8 cellular contexts compared by ENCODE assay signal in the genomic region with DNA sequence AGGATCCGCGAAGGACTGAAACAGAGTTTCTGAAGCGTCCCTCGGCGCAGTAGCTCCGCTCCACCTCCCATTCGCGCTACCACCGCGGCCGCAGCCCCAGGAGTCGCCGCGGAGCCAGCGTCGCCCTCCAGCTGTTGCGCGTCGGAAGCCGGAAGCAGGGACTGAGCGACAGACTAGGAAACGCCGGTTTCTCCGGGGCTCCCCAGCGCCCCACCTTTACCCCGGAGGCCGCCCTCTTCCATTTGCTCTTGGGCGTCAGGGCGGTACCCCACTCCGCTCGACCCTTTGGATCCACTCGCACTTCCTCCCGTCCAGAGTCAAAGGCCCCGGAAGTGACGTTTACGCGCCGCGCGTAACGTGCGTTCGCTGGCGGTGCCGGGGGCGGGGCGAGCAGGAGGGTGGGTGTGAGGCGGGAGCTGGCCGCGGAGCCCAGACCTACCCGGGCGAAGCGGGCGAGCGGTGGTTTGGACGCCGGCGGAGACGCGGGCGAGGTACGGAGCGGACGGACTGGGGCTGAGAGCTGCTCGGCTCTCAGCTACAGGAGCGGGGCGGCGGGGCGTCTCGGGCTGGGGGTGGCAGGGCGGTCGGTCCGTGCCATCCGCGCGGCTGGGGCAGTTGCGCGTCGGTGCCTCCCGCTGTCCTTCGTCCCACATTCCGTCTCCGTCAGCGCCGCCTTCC. TPM values are rescaled to one million over a fixed set of nuclear protein-coding genes. Genes with fewer than 3 reads are reported as not detected.
A peak's percentile ranks its signal among the peaks of the same experiment; 100 is the strongest.
DNase-seq lines count a peak whose midpoint lies in the region; ATAC-seq and TF ChIP-seq lines count a peak whose summit lies in the region.

A gene (plus strand): TSS at position 432 of the 678 bp plus-strand sequence. CDS start 31,167 bp downstream, outside the sequence.

- peaks cover 52% of the 10 kb centered on the region for H3K79me2 ChIP-seq in Loucy (ENCODE audit: insufficient read depth, low read length)

- H3K27ac Mint-ChIP-seq in activated T-helper 2 cell treated with anti-CD3 and anti-CD28 coated beads, Interferon-gamma antibody, Interleukin-2, Interleukin-4, amounts not matched to agents 10 μg/mL and 5 μg/mL and 100 μg/mL, durations not matched to agents 14 hours and 24 hours and 36 hours, result peak within 1 kb of the TSS; percentile 94
- H3K27ac Mint-ChIP-seq in naive thymus-derived CD8-positive, alpha-beta T cell, result peak within 1 kb of the TSS; percentile 90 to 99 (median 97)
- peak within 1 kb of the TSS; percentile 99 for H3K27ac Mint-ChIP-seq in stimulated activated naive B cell treated with anti-CD40 and anti-IgM and Interleukin-4, amounts not matched to agents 10 μg/mL and 1 μg/mL and 100 μg/mL, for 72 hours

- peak within 1 kb of the TSS; percentile 94 for H3K4me3 Mint-ChIP-seq in activated T-helper 2 cell treated with anti-CD3 and anti-CD28 coated beads, Interferon-gamma antibody, Interleukin-2, Interleukin-4, amounts not matched to agents 10 μg/mL and 5 μg/mL and 100 μg/mL, durations not matched to agents 14 hours and 24 hours and 36 hours (ENCODE audit: low read depth)
- peak within 1 kb of the TSS; percentile 90 to 99 (median 94) for H3K4me3 Mint-ChIP-seq in naive thymus-derived CD8-positive, alpha-beta T cell
- peak within 1 kb of the TSS; percentile 97 to 99 for H3K4me3 Mint-ChIP-seq in stimulated activated naive B cell treated with anti-CD40 and anti-IgM and Interleukin-4, amounts not matched to agents 10 μg/mL and 1 μg/mL and 100 μg/mL, for 72 hours

- TF ChIP-seq CTCF in Loucy (conservative IDR thresholded peaks at IDR 0.05; ENCODE audit: low read length) (no peak), RWPE2 (IDR thresholded peaks at IDR 0.05; ENCODE audit: poor library complexity, severe bottlenecking) (no peak), fibroblast of mammary gland (conservative IDR thresholded peaks at IDR 0.05; ENCODE audit: control insufficient read depth, insufficient read depth, low read depth, low read length) (no peak)

- H3K27me3 ChIP-seq in H7 (ENCODE audit: control insufficient read depth, insufficient read depth, low read length) (no peaks in the 10 kb centered on the region), Loucy (ENCODE audit: insufficient read depth, low read length, poor library complexity, severe bottlenecking) (no peaks in the 10 kb centered on the region), RWPE2 (ENCODE audit: insufficient read depth, poor library complexity, severe bottlenecking) (no peaks in the 10 kb centered on the region)

- H3K9me3 ChIP-seq in Loucy (ENCODE audit: insufficient read depth, low read depth, low read length) (peaks cover 5% of the 10 kb centered on the region; the same call in 1 of the 2 replicates), RWPE2 (ENCODE audit: severe bottlenecking) (no peaks in the 10 kb centered on the region)

- H3F3A ChIP-seq in Loucy (ENCODE audit: low read depth), result no peaks in the 10 kb centered on the region

- peak within 1 kb of the TSS; percentile 80 for H3K4me2 ChIP-seq in Loucy (ENCODE audit: low read depth, low read length, poor library complexity, severe bottlenecking)

- H3K4me1 Mint-ChIP-seq in activated T-helper 2 cell treated with anti-CD3 and anti-CD28 coated beads, Interferon-gamma antibody, Interleukin-2, Interleukin-4, amounts not matched to agents 10 μg/mL and 5 μg/mL and 100 μg/mL, durations not matched to agents 14 hours and 24 hours and 36 hours (ENCODE audit: low read depth), result peaks cover 14% of the 10 kb centered on the region
- H3K4me1 Mint-ChIP-seq in naive thymus-derived CD8-positive, alpha-beta T cell, result peaks cover 23 to 65% (median 56%) of the 10 kb centered on the region in 4 donors
- H3K4me1 Mint-ChIP-seq in stimulated activated naive B cell treated with anti-CD40 and anti-IgM and Interleukin-4, amounts not matched to agents 10 μg/mL and 1 μg/mL and 100 μg/mL, for 72 hours, result peaks cover 33 to 77% of the 10 kb centered on the region in 2 donors

- intact Hi-C loops in activated T-helper 2 cell treated with anti-CD3 and anti-CD28 coated beads, Interferon-gamma antibody, Interleukin-2, Interleukin-4, amounts not matched to agents 10 μg/mL and 5 μg/mL and 100 μg/mL, durations not matched to agents 14 hours and 24 hours and 36 hours (cut with micrococcal nuclease), result loop anchor here (1.0 to 2.0 kb wide), 5 partner anchors 18 to 110 kb away; no protein-coding TSS in a partner anchor

- peak; percentile 82 for ATAC-seq in RWPE2 (ENCODE audit: low read depth)
- ATAC-seq in naive thymus-derived CD8-positive, alpha-beta T cell, result peak; percentile 94 to 96
- ATAC-seq in stimulated activated naive B cell treated with anti-CD40 and anti-IgM and Interleukin-4, amounts not matched to agents 10 μg/mL and 1 μg/mL and 100 μg/mL, for 72 hours (replicated peaks), result peak; percentile 89

- H3K9me2 ChIP-seq in Loucy (replicated peaks; ENCODE audit: low read depth, low read length), result no peaks in the 10 kb centered on the region

- H2AFZ ChIP-seq in Loucy (ENCODE audit: low read length), result peak within 1 kb of the TSS; percentile 84

- H3K9me3 Mint-ChIP-seq in activated T-helper 2 cell treated with anti-CD3 and anti-CD28 coated beads, Interferon-gamma antibody, Interleukin-2, Interleukin-4, amounts not matched to agents 10 μg/mL and 5 μg/mL and 100 μg/mL, durations not matched to agents 14 hours and 24 hours and 36 hours, result peaks cover 10% of the 10 kb centered on the region
- peaks cover 0 to 12% (median 1%) of the 10 kb centered on the region in 9 donors for H3K9me3 Mint-ChIP-seq in naive thymus-derived CD8-positive, alpha-beta T cell
- peaks cover 5 to 6% of the 10 kb centered on the region in 2 donors for H3K9me3 Mint-ChIP-seq in stimulated activated naive B cell treated with anti-CD40 and anti-IgM and Interleukin-4, amounts not matched to agents 10 μg/mL and 1 μg/mL and 100 μg/mL, for 72 hours

- H4K20me1 ChIP-seq in Loucy (ENCODE audit: insufficient read depth, low read length, poor library complexity, severe bottlenecking), result peaks cover 8% of the 10 kb centered on the region

- peaks cover 13% of the 10 kb centered on the region for H3K4me1 ChIP-seq in Loucy (ENCODE audit: insufficient read depth, low read length, poor library complexity, severe bottlenecking)
- peaks cover 8% of the 10 kb centered on the region for H3K4me1 ChIP-seq in RWPE2 (ENCODE audit: insufficient read depth, poor library complexity, severe bottlenecking)

- peak; percentile 95 for DNase-seq in ELF-1 (ENCODE audit: low read depth, low spot score)
- DNase-seq in H7, result peak; percentile 98
- DNase-seq in RWPE2 (ENCODE audit: low spot score), result peak; percentile 97
- DNase-seq in activated T-helper 2 cell treated with anti-CD3 and anti-CD28 coated beads, Interferon-gamma antibody, Interleukin-2, Interleukin-4, amounts not matched to agents 10 μg/mL and 5 μg/mL and 100 μg/mL, durations not matched to agents 14 hours and 24 hours and 36 hours (ENCODE audit: low spot score), result peak; percentile 95
- peak; percentile 93 for DNase-seq in fibroblast of mammary gland (ENCODE audit: low read depth)
- DNase-seq in naive thymus-derived CD8-positive, alpha-beta T cell, result peak; percentile 94 to 99 (median 97)
- DNase-seq in stimulated activated naive B cell treated with anti-CD40 and anti-IgM and Interleukin-4, amounts not matched to agents 10 μg/mL and 1 μg/mL and 100 μg/mL, for 72 hours, result peak; percentile 97

- H3K27me3 Mint-ChIP-seq in activated T-helper 2 cell treated with anti-CD3 and anti-CD28 coated beads, Interferon-gamma antibody, Interleukin-2, Interleukin-4, amounts not matched to agents 10 μg/mL and 5 μg/mL and 100 μg/mL, durations not matched to agents 14 hours and 24 hours and 36 hours (ENCODE audit: low read depth), result no peaks in the 10 kb centered on the region
- no peaks in the 10 kb centered on the region for H3K27me3 Mint-ChIP-seq in naive thymus-derived CD8-positive, alpha-beta T cell
- H3K27me3 Mint-ChIP-seq in stimulated activated naive B cell treated with anti-CD40 and anti-IgM and Interleukin-4, amounts not matched to agents 10 μg/mL and 1 μg/mL and 100 μg/mL, for 72 hours, result no peaks in the 10 kb centered on the region

- peak within 1 kb of the TSS; percentile 63 for H3K27ac ChIP-seq in RWPE2 (ENCODE audit: poor library complexity, severe bottlenecking)

- POLR2A ChIA-PET in naive thymus-derived CD8-positive, alpha-beta T cell (lab: Charles Lee), result interaction anchor here (0.5 to 3.4 kb wide), 18 partner anchors 10 to 536 kb away, joined by 3 to 16 read pairs (median 5); a partner anchor contains a TSS

- H3K9ac ChIP-seq in Loucy (ENCODE audit: low read depth, low read length, poor library complexity, severe bottlenecking), result peak within 1 kb of the TSS; percentile 83

- H3K36me3 ChIP-seq in H7 (replicated peaks; ENCODE audit: control insufficient read depth, insufficient read depth, low read length) (no peaks in the 10 kb centered on the region; the same call in 1 of the 2 replicates), Loucy (ENCODE audit: insufficient read depth, low read length) (no peaks in the 10 kb centered on the region), RWPE2 (ENCODE audit: low read depth) (peaks cover 12% of the 10 kb centered on the region)

- H3K4me3 ChIP-seq in H7 (ENCODE audit: insufficient read depth, low read depth, low read length), result peak within 1 kb of the TSS; percentile 68
- peak within 1 kb of the TSS; percentile 76 for H3K4me3 ChIP-seq in Loucy (ENCODE audit: low read length, poor library complexity, severe bottlenecking)
- H3K4me3 ChIP-seq in RWPE2 (ENCODE audit: severe bottlenecking), result peak within 1 kb of the TSS; percentile 62
- peak within 1 kb of the TSS; percentile 82 for H3K4me3 ChIP-seq in fibroblast of mammary gland (ENCODE audit: control insufficient read depth, low read depth, low read length)

- peaks cover 32% of the 10 kb centered on the region for H3K36me3 Mint-ChIP-seq in activated T-helper 2 cell treated with anti-CD3 and anti-CD28 coated beads, Interferon-gamma antibody, Interleukin-2, Interleukin-4, amounts not matched to agents 10 μg/mL and 5 μg/mL and 100 μg/mL, durations not matched to agents 14 hours and 24 hours and 36 hours (ENCODE audit: low read depth)
- peaks cover 3 to 10% (median 9%) of the 10 kb centered on the region in 3 donors for H3K36me3 Mint-ChIP-seq in naive thymus-derived CD8-positive, alpha-beta T cell
- H3K36me3 Mint-ChIP-seq in stimulated activated naive B cell treated with anti-CD40 and anti-IgM and Interleukin-4, amounts not matched to agents 10 μg/mL and 1 μg/mL and 100 μg/mL, for 72 hours, result peaks cover 28 to 55% of the 10 kb centered on the region in 2 donors

RNA-seq across cellular contexts. Expression of the gene that starts here (rescaled TPM):
- 16.6 and 21.7 TPM in 2 replicates for total RNA-seq in H7 (2014; rRNA removed; shearing (Covaris generic))
- 24.5 and 26.3 TPM in 2 replicates for total RNA-seq in activated T-helper 2 cell treated with anti-CD3 and anti-CD28 coated beads, Interferon-gamma antibody, Interleukin-2, Interleukin-4, amounts not matched to agents 10 μg/mL and 5 μg/mL and 100 μg/mL, durations not matched to agents 14 hours and 24 hours and 36 hours
- total RNA-seq in naive thymus-derived CD8-positive, alpha-beta T cell, result 10 to 100 TPM; 24.6 to 27.5 TPM
- polyA plus RNA-seq in naive thymus-derived CD8-positive, alpha-beta T cell, result 10 to 100 TPM; 17.5 to 23.0 (median 21.6) TPM

Comparison
In these comparisons a context has a peak if more than half of its experiments do, and no peak if none do; other contexts are left out.
1. Peak in every context shown above with its lines: DNase-seq, ATAC-seq, H3K4me3 ChIP-seq and H3K27ac ChIP-seq.